ENCODE assay signal across 23 cellular contexts in the genomic region with DNA sequence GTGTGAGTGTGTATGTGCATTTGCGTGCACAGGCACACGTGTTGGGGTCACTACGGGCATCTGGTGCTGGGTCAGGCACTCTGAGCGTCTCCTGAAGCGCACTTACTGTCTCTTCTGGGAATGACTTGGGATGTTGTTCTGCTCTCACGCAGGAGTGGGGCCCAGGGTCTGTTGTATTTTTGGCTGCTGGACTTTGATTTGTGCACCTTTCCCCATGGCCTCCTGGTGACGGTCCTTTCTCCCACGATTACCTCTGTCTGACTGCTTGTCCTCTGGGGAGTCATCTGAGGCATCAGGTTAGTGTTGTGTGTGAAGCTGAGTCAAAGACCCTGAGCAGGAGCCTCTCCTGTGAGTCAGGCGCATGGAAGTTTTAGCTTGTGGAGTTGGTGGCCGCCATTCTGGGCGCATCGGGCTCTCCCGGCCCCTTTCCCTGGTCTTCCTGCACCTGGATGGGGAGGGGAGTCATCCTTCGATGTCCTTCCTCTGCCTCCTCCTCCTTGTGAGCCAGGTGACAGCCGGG.
A peak's percentile ranks its signal among the peaks of the same experiment; 100 is the strongest.
DNase-seq lines count a peak whose midpoint lies in the region; ATAC-seq, FAIRE-seq and TF ChIP-seq lines count a peak whose summit lies in the region.
"Had no signal": no experiment of that assay in that cellular context is flagged by ENCODE, and none has a peak within 500 bp of the region (broad histone marks: within the 10 kb centered on the region; RNA-seq: fewer than 3 reads in every experiment).

No MANE protein-coding gene starts in this region.

- intact Hi-C loops in activated CD8-positive, alpha-beta T cell treated with anti-CD3 and anti-CD28 coated beads for 36 hours (cut with micrococcal nuclease), result no loop called here
- intact Hi-C loops in pancreas (cut with DNase I), result no loop called here

- no peak for ATAC-seq in CD4-positive, CD25-positive, alpha-beta regulatory T cell (ENCODE audit: low read depth in 2 of 2)
- ATAC-seq in activated CD8-positive, alpha-beta T cell treated with anti-CD3 and anti-CD28 coated beads for 36 hours, result no peak
- ATAC-seq in pancreas (no peak), foreskin keratinocyte (no peak)
- ATAC-seq: PC-3; stimulated activated naive CD8-positive, alpha-beta T cell treated with anti-CD3 and anti-CD28 coated beads, Interleukin-15, amount 100 ng/mL, for 72 hours had no signal

- H3K27ac Mint-ChIP-seq in CD4-positive, CD25-positive, alpha-beta regulatory T cell, result peak overlapping the region; percentile 22 to 76 (median 52)
- peak overlapping the region; percentile 22 for H3K27ac Mint-ChIP-seq in activated CD8-positive, alpha-beta T cell treated with anti-CD3 and anti-CD28 coated beads for 36 hours
- no peak overlapping the region for H3K27ac Mint-ChIP-seq in glutamatergic neuron (ENCODE audit: unreplicated experiment)
- H3K27ac Mint-ChIP-seq: stimulated activated naive CD8-positive, alpha-beta T cell treated with anti-CD3 and anti-CD28 coated beads, Interleukin-15, amount 100 ng/mL, for 72 hours had no signal

- CTCF ChIA-PET in activated CD8-positive, alpha-beta T cell treated with anti-CD3 and anti-CD28 coated beads for 36 hours (lab: Charles Lee), result interaction anchor here (1.3 kb wide), 1 partner anchor 218 kb away, joined by 4 read pairs; no protein-coding TSS in a partner anchor

- DNase-seq in CD4-positive, CD25-positive, alpha-beta regulatory T cell, result no peak
- no peak for DNase-seq in activated CD8-positive, alpha-beta T cell treated with anti-CD3 and anti-CD28 coated beads for 36 hours
- no peak for DNase-seq in glutamatergic neuron
- DNase-seq in pancreas, result no peak
- no peak for DNase-seq in HuH-7 (ENCODE audit: low spot score)
- DNase-seq in HCEC 1CT, result no peak
- no peak for DNase-seq in foreskin keratinocyte
- no peak for DNase-seq in retina
- DNase-seq: activated naive CD4-positive, alpha-beta T cell treated with Interleukin-2 at 50 U/mL for 16 hours; activated T-cell treated with anti-CD3 and anti-CD28 coated beads for 4 hours; GDM1; GOT3; left ventricle myocardium superior; NCI-H1092 treated with DMSO at 0.1 percent for 48 hours; NCI-H2107; PC-3; stimulated activated CD4-positive, alpha-beta T cell treated with anti-CD3 and anti-CD28 coated beads, Interleukin-15, amount 100 ng/mL, for 24 hours; stimulated activated naive CD8-positive, alpha-beta T cell treated with anti-CD3 and anti-CD28 coated beads, Interleukin-15, amount 100 ng/mL, for 72 hours; T-helper 9 cell had no signal

- no peak for FAIRE-seq in pancreas (lab: Jason Lieb, UNC)
- FAIRE-seq: colon had no signal

- H3K36me3 ChIP-seq in CD4-positive, CD25-positive, alpha-beta regulatory T cell (ENCODE audit: control insufficient read depth, insufficient read depth, low read length), result no peaks in the 10 kb centered on the region
- no peaks in the 10 kb centered on the region for H3K36me3 ChIP-seq in pancreas
- H3K36me3 ChIP-seq: ascending aorta, vagina had no signal

- no peak for TF ChIP-seq CTCF in activated CD8-positive, alpha-beta T cell treated with anti-CD3 and anti-CD28 coated beads for 36 hours (IDR thresholded peaks at IDR 0.05)
- TF ChIP-seq CTCF in glutamatergic neuron (IDR thresholded peaks at IDR 0.05; ENCODE audit: partially characterized antibody, unreplicated experiment), result no peak
- TF ChIP-seq CTCF in pancreas (IDR thresholded peaks at IDR 0.05), result no peak
- no peak for TF ChIP-seq CTCF in foreskin keratinocyte (conservative IDR thresholded peaks at IDR 0.05)

- no peaks in the 10 kb centered on the region for H3K27me3 ChIP-seq in CD4-positive, CD25-positive, alpha-beta regulatory T cell (ENCODE audit: control insufficient read depth, insufficient read depth, low read length)
- no peaks in the 10 kb centered on the region for H3K27me3 ChIP-seq in pancreas
- no peaks in the 10 kb centered on the region for H3K27me3 ChIP-seq in foreskin keratinocyte
- H3K27me3 ChIP-seq: ascending aorta, vagina had no signal

- peaks cover 0 to 1% (median 0%) of the 10 kb centered on the region in 7 donors for H3K9me3 Mint-ChIP-seq in CD4-positive, CD25-positive, alpha-beta regulatory T cell
- H3K9me3 Mint-ChIP-seq in activated CD8-positive, alpha-beta T cell treated with anti-CD3 and anti-CD28 coated beads for 36 hours, result no peaks in the 10 kb centered on the region
- H3K9me3 Mint-ChIP-seq in glutamatergic neuron (ENCODE audit: unreplicated experiment), result peaks cover 4% of the 10 kb centered on the region
- H3K9me3 Mint-ChIP-seq: stimulated activated naive CD8-positive, alpha-beta T cell treated with anti-CD3 and anti-CD28 coated beads, Interleukin-15, amount 100 ng/mL, for 72 hours had no signal

- POLR2A ChIA-PET in activated CD8-positive, alpha-beta T cell treated with anti-CD3 and anti-CD28 coated beads for 36 hours (lab: Charles Lee), result interaction anchor here (1.5 kb wide), 2 partner anchors 9 to 12 kb away, joined by 4 read pairs; no protein-coding TSS in a partner anchor

- H3K4me1 ChIP-seq in CD4-positive, CD25-positive, alpha-beta regulatory T cell (ENCODE audit: control insufficient read depth, insufficient read depth, low read length, poor library complexity, severe bottlenecking), result peaks cover 47% of the 10 kb centered on the region
- H3K4me1 ChIP-seq in pancreas (peaks cover 18 to 22% (median 21%) of the 10 kb centered on the region in 3 donors), foreskin keratinocyte (no peaks in the 10 kb centered on the region)

- no peaks in the 10 kb centered on the region for H3K27me3 Mint-ChIP-seq in CD4-positive, CD25-positive, alpha-beta regulatory T cell
- H3K27me3 Mint-ChIP-seq in activated CD8-positive, alpha-beta T cell treated with anti-CD3 and anti-CD28 coated beads for 36 hours, result peaks cover 4% of the 10 kb centered on the region
- H3K27me3 Mint-ChIP-seq in glutamatergic neuron (ENCODE audit: unreplicated experiment), result peaks cover 5% of the 10 kb centered on the region

- H3K4me3 Mint-ChIP-seq in CD4-positive, CD25-positive, alpha-beta regulatory T cell, result peak overlapping the region in 2 of 4 donors; percentile 62
- no peak overlapping the region for H3K4me3 Mint-ChIP-seq in activated CD8-positive, alpha-beta T cell treated with anti-CD3 and anti-CD28 coated beads for 36 hours
- H3K4me3 Mint-ChIP-seq in glutamatergic neuron (ENCODE audit: unreplicated experiment), result peak overlapping the region; percentile 44
- H3K4me3 Mint-ChIP-seq: stimulated activated naive CD8-positive, alpha-beta T cell treated with anti-CD3 and anti-CD28 coated beads, Interleukin-15, amount 100 ng/mL, for 72 hours had no signal

- WGBS in pancreas, 2 donors, result 84 to 90% methylated on average over 15 of the region's 15 CpGs

- no peaks in the 10 kb centered on the region for H3K9me3 ChIP-seq in CD4-positive, CD25-positive, alpha-beta regulatory T cell (ENCODE audit: control insufficient read depth in 2 of 2, low read length in 2 of 2)
- no peaks in the 10 kb centered on the region for H3K9me3 ChIP-seq in pancreas
- H3K9me3 ChIP-seq: ascending aorta, vagina had no signal

- H3K4me3 ChIP-seq in CD4-positive, CD25-positive, alpha-beta regulatory T cell (ENCODE audit: low read depth, low read length), result no peak overlapping the region
- H3K4me3 ChIP-seq in pancreas, result no peak overlapping the region
- H3K4me3 ChIP-seq: ascending aorta, vagina had no signal

- no peaks in the 10 kb centered on the region for H3K36me3 Mint-ChIP-seq in CD4-positive, CD25-positive, alpha-beta regulatory T cell
- H3K36me3 Mint-ChIP-seq in activated CD8-positive, alpha-beta T cell treated with anti-CD3 and anti-CD28 coated beads for 36 hours (ENCODE audit: low read depth), result peaks cover 1% of the 10 kb centered on the region
- H3K36me3 Mint-ChIP-seq in glutamatergic neuron (ENCODE audit: unreplicated experiment), result no peaks in the 10 kb centered on the region

- peaks cover 0 to 47% (median 20%) of the 10 kb centered on the region in 4 donors for H3K4me1 Mint-ChIP-seq in CD4-positive, CD25-positive, alpha-beta regulatory T cell
- peaks cover 39% of the 10 kb centered on the region for H3K4me1 Mint-ChIP-seq in activated CD8-positive, alpha-beta T cell treated with anti-CD3 and anti-CD28 coated beads for 36 hours (ENCODE audit: low read depth)
- H3K4me1 Mint-ChIP-seq in glutamatergic neuron (ENCODE audit: low read depth, unreplicated experiment), result peaks cover 18% of the 10 kb centered on the region

- no peak overlapping the region for H3K27ac ChIP-seq in CD4-positive, CD25-positive, alpha-beta regulatory T cell (ENCODE audit: insufficient read depth, low read length, poor library complexity, severe bottlenecking)
- peak overlapping the region in 3 of 4 donors; percentile 22 to 70 (median 31) for H3K27ac ChIP-seq in pancreas
- no peak overlapping the region for H3K27ac ChIP-seq in foreskin keratinocyte
- H3K27ac ChIP-seq: KMS-11, vagina had no signal

Comparison
In these comparisons a context has a peak if more than half of its experiments do, and no peak if none do; other contexts are left out.
1. H3K27ac ChIP-seq: peak in pancreas (3 of 4); none in CD4-positive, CD25-positive, alpha-beta regulatory T cell (single experiment) and foreskin keratinocyte (single experiment).